ENCODE assay signal across 10 cellular contexts in the genomic region with DNA sequence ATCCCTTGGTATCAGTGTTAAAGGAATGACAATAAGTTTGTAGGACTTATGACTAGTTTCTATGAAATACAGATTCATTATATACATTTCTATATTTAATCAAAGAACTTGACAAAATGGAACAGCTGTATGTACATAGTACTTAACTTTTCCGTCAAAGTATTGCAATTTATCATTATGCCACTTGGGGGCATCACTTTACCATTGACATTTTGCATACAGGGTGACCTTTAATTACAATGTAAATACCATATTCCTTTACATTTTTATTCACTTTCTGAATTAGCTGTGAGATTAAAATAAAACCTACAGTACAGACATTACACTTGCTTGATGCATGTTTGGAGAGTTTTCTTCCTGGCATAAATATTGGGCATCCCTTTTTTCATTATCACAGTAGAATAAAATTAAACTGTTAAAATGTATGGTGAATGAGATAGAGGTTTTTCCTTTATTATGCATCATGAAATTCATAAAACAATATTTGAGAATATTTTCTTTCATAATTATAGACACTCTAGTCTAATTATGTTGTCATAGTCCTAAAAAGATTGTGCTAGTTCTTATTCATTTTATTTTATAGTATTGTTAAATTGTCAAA. TPM values are rescaled to one million over a fixed set of nuclear protein-coding genes. Genes with fewer than 3 reads are reported as not detected.
A peak's percentile ranks its signal among the peaks of the same experiment; 100 is the strongest.
DNase-seq lines count a peak whose midpoint lies in the region; ATAC-seq and TF ChIP-seq lines count a peak whose summit lies in the region.
"Had no signal": no experiment of that assay in that cellular context is flagged by ENCODE, and none has a peak within 500 bp of the region (broad histone marks: within the 10 kb centered on the region; RNA-seq: fewer than 3 reads in every experiment).

No MANE protein-coding gene starts in this region.

- no peaks in the 10 kb centered on the region for H4K20me1 ChIP-seq in SK-N-SH (ENCODE audit: insufficient read depth)

- no peak overlapping the region for H3K4me2 ChIP-seq in SK-N-SH

- H3K4me1 ChIP-seq in BE2C = no peaks in the 10 kb centered on the region
- no peaks in the 10 kb centered on the region for H3K4me1 ChIP-seq in SK-N-SH (ENCODE audit: control insufficient read depth in 1 of 2, insufficient read depth in 2 of 2, low read depth in 1 of 2, low read length in 1 of 2)

- no peak for ATAC-seq in GM19467 (IDR thresholded peaks at IDR 0.05; ENCODE audit: unreplicated experiment)

- H3K27me3 ChIP-seq in BE2C = no peaks in the 10 kb centered on the region
- no peaks in the 10 kb centered on the region for H3K27me3 ChIP-seq in SK-N-SH (ENCODE audit: insufficient read depth)
- H3K27me3 ChIP-seq: SJSA1 had no signal

- DNase-seq in BE2C (peak; percentile 25), Kasumi-1 (lab: John Stamatoyannopoulos, UW) (peak; percentile 64 to 65), SK-N-SH (peak; percentile 51), fibroblast of mammary gland (ENCODE audit: low read depth) (peak; percentile 64), putamen (ENCODE audit: low spot score) (peak; percentile 25), occipital lobe (lab: John Stamatoyannopoulos, UW) (no peak)

- H3K79me2 ChIP-seq in SK-N-SH (ENCODE audit: insufficient read depth) = no peaks in the 10 kb centered on the region

- no peaks in the 10 kb centered on the region for H3K9me2 ChIP-seq in SK-N-SH

- POLR2A ChIA-PET in SK-N-SH (lab: Yijun Ruan, JAX) = interaction anchor here (1.2 kb wide), 1 partner anchor 140 kb away, joined by 4 read pairs; a partner anchor contains a TSS

- H3K36me3 ChIP-seq in BE2C (no peaks in the 10 kb centered on the region), SK-N-SH (replicated peaks in 1 of 2; ENCODE audit: control insufficient read depth in 1 of 2, insufficient read depth in 2 of 2, low read length in 1 of 2) (peaks cover 3 to 10% of the 10 kb centered on the region in 2 experiments)
- H3K36me3 ChIP-seq: SJSA1 had no signal

- no peak overlapping the region for H3K9ac ChIP-seq in SK-N-SH

- peak; percentile 83 for TF ChIP-seq RAD21 in SK-N-SH (IDR thresholded peaks at IDR 0.05; ENCODE audit: low read length)

- peaks cover 22% of the 10 kb centered on the region for H3F3A ChIP-seq in SK-N-SH (replicated peaks; ENCODE audit: insufficient read depth)

- TF ChIP-seq CTCF in BE2C (IDR thresholded peaks at IDR 0.05; ENCODE audit: low read depth, low read length) (peak; percentile 67), GM12874 (IDR thresholded peaks at IDR 0.05; ENCODE audit: insufficient read depth, low read depth, low read length) (peak; percentile 35; the same call in 1 of the 2 replicates), SK-N-SH (IDR thresholded peaks at IDR 0.05) (peak; percentile 85), fibroblast of mammary gland (conservative IDR thresholded peaks at IDR 0.05; ENCODE audit: control insufficient read depth, insufficient read depth, low read depth, low read length) (peak; percentile 65)

- TF ChIP-seq EP300 in SK-N-SH (IDR thresholded peaks at IDR 0.05; ENCODE audit: borderline replicate concordance in 1 of 2, low read depth in 1 of 2, low read length in 1 of 2) = no peak

- 12% methylated on average over 1 of the region's 1 CpG for WGBS in SK-N-SH (ENCODE audit: low lambda C conversion rate)

- no peak overlapping the region for H3K27ac ChIP-seq in SK-N-SH (ENCODE audit: low read depth in 2 of 2, low read length in 1 of 2)
- H3K27ac ChIP-seq: SJSA1, skin epidermis had no signal

- H3K4me3 ChIP-seq in BE2C (ENCODE audit: low read depth, low read length) (no peak overlapping the region), SK-N-SH (ENCODE audit: low read depth in 2 of 2, low read length in 1 of 2) (peak overlapping the region in 1 of 2 experiments; percentile 6; a peak in 1 of 4 replicates), fibroblast of mammary gland (ENCODE audit: control insufficient read depth, low read depth, low read length) (no peak overlapping the region)
- H3K4me3 ChIP-seq: SJSA1, skin epidermis had no signal

- CTCF ChIA-PET in SK-N-SH (lab: Yijun Ruan, JAX) = interaction anchor here (0.6 to 4.0 kb wide), 34 partner anchors 8 to 1309 kb away, joined by 3 to 22 read pairs (median 4); a partner anchor contains a TSS

- no peak overlapping the region for H2AFZ ChIP-seq in SK-N-SH (ENCODE audit: low read depth)

- no peaks in the 10 kb centered on the region for H3K9me3 ChIP-seq in BE2C
- no peaks in the 10 kb centered on the region for H3K9me3 ChIP-seq in SK-N-SH
- H3K9me3 ChIP-seq: SJSA1 had no signal

TF ChIP-seq in SK-N-SH, 30 proteins besides CTCF, POLR2A, EP300 and RAD21:
- peak; percentile 45 for TF ChIP-seq SMC3 (IDR thresholded peaks at IDR 0.05; ENCODE audit: low read depth, low read length)
- TF ChIP-seq MEF2A (IDR thresholded peaks at IDR 0.05; ENCODE audit: borderline replicate concordance, low read depth) = no peak

RNA-seq across cellular contexts. Expression of a gene that starts 6.9 kb away (rescaled TPM):
- polyA plus RNA-seq in BE2C (2012; ENCODE audit: insufficient read depth, insufficient read length, low read depth) = 1.2 TPM
- 4.7 and 6.3 TPM in 2 replicates for polyA plus RNA-seq in SK-N-SH (2012; rRNA removed)
- polyA plus RNA-seq in SK-N-SH (2012; cell fraction: cytosol; rRNA removed) = 6.1 and 7.1 TPM in 2 replicates
- 7.0 and 11.9 TPM in 2 replicates for polyA plus RNA-seq in SK-N-SH (2012; cell fraction: nucleus; rRNA removed)
- 24.6 TPM for total RNA-seq in occipital lobe

RNA-seq across cellular contexts. Expression of a gene that starts 7.0 kb away (rescaled TPM):
- polyA plus RNA-seq in BE2C (2012; ENCODE audit: insufficient read depth, insufficient read length, low read depth) = 4.7 TPM
- polyA plus RNA-seq in SK-N-SH (2012; rRNA removed) = 3.5 and 4.4 TPM in 2 replicates
- polyA plus RNA-seq in SK-N-SH (2012; cell fraction: cytosol; rRNA removed) = 3.7 and 3.8 TPM in 2 replicates
- polyA plus RNA-seq in SK-N-SH (2012; cell fraction: nucleus; rRNA removed) = 3.2 and 5.8 TPM in 2 replicates
- 11.9 TPM for total RNA-seq in occipital lobe

Comparison
In these comparisons a context has a peak if more than half of its experiments do, and no peak if none do; other contexts are left out.
1. CTCF ChIP-seq: peak in every context shown above with its lines; median percentile 85 in SK-N-SH; 67 in BE2C; 65 in fibroblast of mammary gland; 35 in GM12874.